8 cellular contexts compared by ENCODE assay signal in the genomic region with DNA sequence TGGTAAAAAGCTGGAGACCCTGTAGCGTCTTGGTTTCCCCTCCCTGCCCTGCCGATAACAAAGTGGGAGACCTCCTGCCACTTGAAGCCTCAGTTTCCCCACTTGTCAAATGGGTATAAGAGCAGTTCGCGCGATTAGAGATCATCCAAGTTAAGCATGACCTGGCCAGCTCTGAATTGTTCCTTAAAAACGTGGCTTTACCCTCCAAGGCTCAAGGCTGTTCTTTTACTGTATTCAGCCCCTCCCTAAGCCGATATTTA. TPM values are rescaled to one million over a fixed set of nuclear protein-coding genes. Genes with fewer than 3 reads are reported as not detected.
A peak's percentile ranks its signal among the peaks of the same experiment; 100 is the strongest.
DNase-seq lines count a peak whose midpoint lies in the region; ATAC-seq and TF ChIP-seq lines count a peak whose summit lies in the region.

No MANE protein-coding gene starts in this region.

- no peak for TF ChIP-seq CTCF in WTC11 (IDR thresholded peaks at IDR 0.05)

- POLR2A ChIA-PET in WTC11 (lab: Charles Lee): interaction anchor here (0.6 to 5.4 kb wide), 9 partner anchors 12 to 162 kb away, joined by 3 to 44 read pairs (median 3); a partner anchor contains a TSS

- intact Hi-C loops in right cardiac atrium (cut with DNase I): no loop called here

- peak overlapping the region; percentile 51 for H3K4me3 ChIP-seq in right cardiac atrium (ENCODE audit: low read length)

- H3K4me1 ChIP-seq in right cardiac atrium (ENCODE audit: control insufficient read depth, insufficient read depth, low read length): no peaks in the 10 kb centered on the region

- no peaks in the 10 kb centered on the region for H3K27me3 ChIP-seq in right cardiac atrium (ENCODE audit: control insufficient read depth, insufficient read depth)

- ATAC-seq in activated CD8-positive, alpha-beta memory T cell treated with anti-CD3 and anti-CD28 coated beads, Interleukin-2, amount 10 ng/mL, durations not matched to agents 7 days and 5 days: no peak
- ATAC-seq in WTC11 (no peak), right cardiac atrium (no peak), GM18873 (IDR thresholded peaks at IDR 0.05; ENCODE audit: low FRiP score, unreplicated experiment) (no peak)
- ATAC-seq in stimulated activated naive CD8-positive, alpha-beta T cell treated with anti-CD3 and anti-CD28 coated beads, Interleukin-15, amount 100 ng/mL, for 72 hours: no peak

- 2% methylated on average over 7 of the region's 7 CpGs for WGBS in right cardiac atrium

- H3K4me1 Mint-ChIP-seq in activated CD8-positive, alpha-beta memory T cell treated with anti-CD3 and anti-CD28 coated beads, Interleukin-2, amount 10 ng/mL, durations not matched to agents 7 days and 5 days: peaks cover 38% of the 10 kb centered on the region
- H3K4me1 Mint-ChIP-seq in WTC11: peaks cover 23% of the 10 kb centered on the region
- H3K4me1 Mint-ChIP-seq in stimulated activated naive CD8-positive, alpha-beta T cell treated with anti-CD3 and anti-CD28 coated beads, Interleukin-15, amount 100 ng/mL, for 72 hours: peaks cover 46% of the 10 kb centered on the region

- no peaks in the 10 kb centered on the region for H3K9me3 Mint-ChIP-seq in activated CD8-positive, alpha-beta memory T cell treated with anti-CD3 and anti-CD28 coated beads, Interleukin-2, amount 10 ng/mL, durations not matched to agents 7 days and 5 days (ENCODE audit: low read depth)
- no peaks in the 10 kb centered on the region for H3K9me3 Mint-ChIP-seq in WTC11
- H3K9me3 Mint-ChIP-seq in stimulated activated naive CD8-positive, alpha-beta T cell treated with anti-CD3 and anti-CD28 coated beads, Interleukin-15, amount 100 ng/mL, for 72 hours: no peaks in the 10 kb centered on the region

- H3K27ac ChIP-seq in right cardiac atrium (ENCODE audit: low read length): peak overlapping the region; percentile 52

- H3K36me3 Mint-ChIP-seq in activated CD8-positive, alpha-beta memory T cell treated with anti-CD3 and anti-CD28 coated beads, Interleukin-2, amount 10 ng/mL, durations not matched to agents 7 days and 5 days: peaks cover 20% of the 10 kb centered on the region
- peaks cover 15% of the 10 kb centered on the region for H3K36me3 Mint-ChIP-seq in WTC11

- CTCF ChIA-PET in activated CD8-positive, alpha-beta memory T cell treated with anti-CD3 and anti-CD28 coated beads, Interleukin-2, amount 10 ng/mL, durations not matched to agents 7 days and 5 days (lab: Charles Lee): interaction anchor here (0.6 to 15.3 kb wide), 12 partner anchors 10 to 162 kb away, joined by 3 to 157 read pairs (median 5); a partner anchor contains a TSS
- CTCF ChIA-PET in WTC11 (lab: Charles Lee): interaction anchor here (0.7 to 4.4 kb wide), 14 partner anchors 14 to 162 kb away, joined by 3 to 35 read pairs (median 4); a partner anchor contains a TSS

- H3K27ac Mint-ChIP-seq in activated CD8-positive, alpha-beta memory T cell treated with anti-CD3 and anti-CD28 coated beads, Interleukin-2, amount 10 ng/mL, durations not matched to agents 7 days and 5 days: peak overlapping the region; percentile 91
- peak overlapping the region; percentile 99 for H3K27ac Mint-ChIP-seq in WTC11
- peak overlapping the region in 1 of 2 donors; percentile 84 for H3K27ac Mint-ChIP-seq in stimulated activated naive CD8-positive, alpha-beta T cell treated with anti-CD3 and anti-CD28 coated beads, Interleukin-15, amount 100 ng/mL, for 72 hours

- peak overlapping the region; percentile 83 for H3K4me3 Mint-ChIP-seq in activated CD8-positive, alpha-beta memory T cell treated with anti-CD3 and anti-CD28 coated beads, Interleukin-2, amount 10 ng/mL, durations not matched to agents 7 days and 5 days
- peak overlapping the region; percentile 93 for H3K4me3 Mint-ChIP-seq in WTC11
- H3K4me3 Mint-ChIP-seq in stimulated activated naive CD8-positive, alpha-beta T cell treated with anti-CD3 and anti-CD28 coated beads, Interleukin-15, amount 100 ng/mL, for 72 hours: peak overlapping the region; percentile 95 to 97

- no peaks in the 10 kb centered on the region for H3K9me3 ChIP-seq in right cardiac atrium (ENCODE audit: control insufficient read depth, low read length)

- no peak for DNase-seq in activated CD8-positive, alpha-beta memory T cell treated with anti-CD3 and anti-CD28 coated beads, Interleukin-2, amount 10 ng/mL, durations not matched to agents 7 days and 5 days
- DNase-seq in activated CD8-positive, alpha-beta memory T cell treated with anti-CD3 and anti-CD28 coated beads, Interleukin-2, amount 50 U/mL, for 48 hours: no peak
- DNase-seq in WTC11 (ENCODE audit: low spot score): no peak
- DNase-seq in right cardiac atrium: no peak
- DNase-seq in stimulated activated naive CD8-positive, alpha-beta T cell treated with anti-CD3 and anti-CD28 coated beads, Interleukin-15, amount 100 ng/mL, for 72 hours: no peak
- DNase-seq in COLO668 (lab: John Stamatoyannopoulos, UW; ENCODE audit: unreplicated experiment): no peak
- no peak for DNase-seq in activated gamma-delta T cell treated with Interleukin-2 at 50 U/mL for 16 hours

- no peaks in the 10 kb centered on the region for H3K27me3 Mint-ChIP-seq in activated CD8-positive, alpha-beta memory T cell treated with anti-CD3 and anti-CD28 coated beads, Interleukin-2, amount 10 ng/mL, durations not matched to agents 7 days and 5 days
- H3K27me3 Mint-ChIP-seq in WTC11 (ENCODE audit: low read depth): no peaks in the 10 kb centered on the region
- H3K27me3 Mint-ChIP-seq in stimulated activated naive CD8-positive, alpha-beta T cell treated with anti-CD3 and anti-CD28 coated beads, Interleukin-15, amount 100 ng/mL, for 72 hours: no peaks in the 10 kb centered on the region

TF ChIP-seq in WTC11, 78 proteins besides CTCF, POLR2A, EP300 and RAD21 (continues in another document):
- TF ChIP-seq, protein P1, sequence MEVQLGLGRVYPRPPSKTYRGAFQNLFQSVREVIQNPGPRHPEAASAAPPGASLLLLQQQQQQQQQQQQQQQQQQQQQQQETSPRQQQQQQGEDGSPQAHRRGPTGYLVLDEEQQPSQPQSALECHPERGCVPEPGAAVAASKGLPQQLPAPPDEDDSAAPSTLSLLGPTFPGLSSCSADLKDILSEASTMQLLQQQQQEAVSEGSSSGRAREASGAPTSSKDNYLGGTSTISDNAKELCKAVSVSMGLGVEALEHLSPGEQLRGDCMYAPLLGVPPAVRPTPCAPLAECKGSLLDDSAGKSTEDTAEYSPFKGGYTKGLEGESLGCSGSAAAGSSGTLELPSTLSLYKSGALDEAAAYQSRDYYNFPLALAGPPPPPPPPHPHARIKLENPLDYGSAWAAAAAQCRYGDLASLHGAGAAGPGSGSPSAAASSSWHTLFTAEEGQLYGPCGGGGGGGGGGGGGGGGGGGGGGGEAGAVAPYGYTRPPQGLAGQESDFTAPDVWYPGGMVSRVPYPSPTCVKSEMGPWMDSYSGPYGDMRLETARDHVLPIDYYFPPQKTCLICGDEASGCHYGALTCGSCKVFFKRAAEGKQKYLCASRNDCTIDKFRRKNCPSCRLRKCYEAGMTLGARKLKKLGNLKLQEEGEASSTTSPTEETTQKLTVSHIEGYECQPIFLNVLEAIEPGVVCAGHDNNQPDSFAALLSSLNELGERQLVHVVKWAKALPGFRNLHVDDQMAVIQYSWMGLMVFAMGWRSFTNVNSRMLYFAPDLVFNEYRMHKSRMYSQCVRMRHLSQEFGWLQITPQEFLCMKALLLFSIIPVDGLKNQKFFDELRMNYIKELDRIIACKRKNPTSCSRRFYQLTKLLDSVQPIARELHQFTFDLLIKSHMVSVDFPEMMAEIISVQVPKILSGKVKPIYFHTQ (CRISPR knock-in tag; IDR thresholded peaks at IDR 0.05): no peak
- no peak for TF ChIP-seq ZBTB21 (CRISPR knock-in tag; IDR thresholded peaks at IDR 0.05; ENCODE audit: borderline replicate concordance)
- TF ChIP-seq, protein P2, sequence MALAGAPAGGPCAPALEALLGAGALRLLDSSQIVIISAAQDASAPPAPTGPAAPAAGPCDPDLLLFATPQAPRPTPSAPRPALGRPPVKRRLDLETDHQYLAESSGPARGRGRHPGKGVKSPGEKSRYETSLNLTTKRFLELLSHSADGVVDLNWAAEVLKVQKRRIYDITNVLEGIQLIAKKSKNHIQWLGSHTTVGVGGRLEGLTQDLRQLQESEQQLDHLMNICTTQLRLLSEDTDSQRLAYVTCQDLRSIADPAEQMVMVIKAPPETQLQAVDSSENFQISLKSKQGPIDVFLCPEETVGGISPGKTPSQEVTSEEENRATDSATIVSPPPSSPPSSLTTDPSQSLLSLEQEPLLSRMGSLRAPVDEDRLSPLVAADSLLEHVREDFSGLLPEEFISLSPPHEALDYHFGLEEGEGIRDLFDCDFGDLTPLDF (CRISPR knock-in tag; IDR thresholded peaks at IDR 0.05): no peak
- TF ChIP-seq GABPB1 (CRISPR knock-in tag; IDR thresholded peaks at IDR 0.05): no peak
- TF ChIP-seq ZNF671 (CRISPR knock-in tag; IDR thresholded peaks at IDR 0.05): no peak
- TF ChIP-seq, protein P3, sequence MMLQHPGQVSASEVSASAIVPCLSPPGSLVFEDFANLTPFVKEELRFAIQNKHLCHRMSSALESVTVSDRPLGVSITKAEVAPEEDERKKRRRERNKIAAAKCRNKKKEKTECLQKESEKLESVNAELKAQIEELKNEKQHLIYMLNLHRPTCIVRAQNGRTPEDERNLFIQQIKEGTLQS (CRISPR knock-in tag; conservative IDR thresholded peaks at IDR 0.05): no peak
- TF ChIP-seq NFYB (CRISPR knock-in tag; conservative IDR thresholded peaks at IDR 0.05; ENCODE audit: low read depth): no peak

RNA-seq across cellular contexts. Expression of a gene that starts 0.4 kb away (rescaled TPM):
- 100 to 1,000 TPM; 101 to 104 TPM for total RNA-seq in activated CD8-positive, alpha-beta memory T cell treated with anti-CD3 and anti-CD28 coated beads, Interleukin-2, amount 10 ng/mL, durations not matched to agents 7 days and 5 days
- total RNA-seq in WTC11 (2021) (90.9 to 105 TPM (median 94.4 TPM) in 3 replicates), right cardiac atrium (10 to 100 TPM; 44.3 to 54.6 (median 45.0) TPM)
- 24.8 TPM for polyA plus RNA-seq in right cardiac atrium

RNA-seq across cellular contexts. Expression of a gene that starts 11.2 kb away (rescaled TPM):
- total RNA-seq in activated CD8-positive, alpha-beta memory T cell treated with anti-CD3 and anti-CD28 coated beads, Interleukin-2, amount 10 ng/mL, durations not matched to agents 7 days and 5 days: 100 to 1,000 TPM; 195 to 239 TPM
- total RNA-seq in WTC11 (2021) (165 to 172 TPM (median 167 TPM) in 3 replicates), right cardiac atrium (100 to 1,000 TPM; 112 to 135 (median 129) TPM)
- polyA plus RNA-seq in right cardiac atrium: 219 TPM

RNA-seq across cellular contexts. Expression of a gene that starts 14.0 kb away (rescaled TPM):
- total RNA-seq in activated CD8-positive, alpha-beta memory T cell treated with anti-CD3 and anti-CD28 coated beads, Interleukin-2, amount 10 ng/mL, durations not matched to agents 7 days and 5 days: 10 to 100 TPM; 68.6 to 84.1 TPM
- total RNA-seq in WTC11 (2021) (104 to 110 TPM (median 104 TPM) in 3 replicates), right cardiac atrium (10 to 100 TPM; 49.7 to 64.7 (median 58.2) TPM)
- polyA plus RNA-seq in right cardiac atrium: 87.2 TPM

RNA-seq across cellular contexts. Expression of a gene that starts 26.9 kb away (rescaled TPM):
- total RNA-seq in activated CD8-positive, alpha-beta memory T cell treated with anti-CD3 and anti-CD28 coated beads, Interleukin-2, amount 10 ng/mL, durations not matched to agents 7 days and 5 days: 1 to 10 TPM; 5.2 to 6.3 TPM
- total RNA-seq in WTC11 (2021) (13.7 to 16.0 TPM (median 15.2 TPM) in 3 replicates), right cardiac atrium (1 to 10 TPM; 1.2 to 2.0 (median 1.9) TPM)
- polyA plus RNA-seq in right cardiac atrium: 2.1 TPM

RNA-seq across cellular contexts. Expression of a gene that starts 28.3 kb away (rescaled TPM):
- total RNA-seq in activated CD8-positive, alpha-beta memory T cell treated with anti-CD3 and anti-CD28 coated beads, Interleukin-2, amount 10 ng/mL, durations not matched to agents 7 days and 5 days: not detected
- 3.3 to 4.7 TPM (median 4.1 TPM) in 3 replicates for total RNA-seq in WTC11 (2021)
- total RNA-seq in right cardiac atrium: not detected
- polyA plus RNA-seq in right cardiac atrium: not detected
